ENCODE assay signal across 22 cellular contexts in genomic region chr9:135035781-135036760, GRCh38. TPM values are rescaled to one million over a fixed set of nuclear protein-coding genes. Genes with fewer than 3 reads are reported as not detected.
A peak's percentile ranks its signal among the peaks of the same experiment; 100 is the strongest.
DNase-seq lines count a peak whose midpoint lies in the region; ATAC-seq, FAIRE-seq and TF ChIP-seq lines count a peak whose summit lies in the region.
"Had no signal": no experiment of that assay in that cellular context is flagged by ENCODE, and none has a peak within 500 bp of the region (broad histone marks: within the 10 kb centered on the region; RNA-seq: fewer than 3 reads in every experiment).

No MANE protein-coding gene starts in this region.

- H4K91ac ChIP-seq in IMR-90 (ENCODE audit: insufficient read depth, low read depth, low read length): no peak overlapping the region

- H3K4me1 ChIP-seq in IMR-90 (ENCODE audit: control insufficient read depth, insufficient read depth, low read length) (no peaks in the 10 kb centered on the region), spleen (no peaks in the 10 kb centered on the region), A673 (ENCODE audit: insufficient read depth, low read length, poor library complexity, severe bottlenecking) (peaks cover 19% of the 10 kb centered on the region), vagina (no peaks in the 10 kb centered on the region)
- H3K4me1 ChIP-seq: BE2C, HAP-1 had no signal

- no peak overlapping the region for H2AK9ac ChIP-seq in IMR-90 (replicated peaks; ENCODE audit: low read depth, low read length, poor library complexity)

- 56% methylated on average over 8 of the region's 14 CpGs; no CpG with 5 or more reads in 1 of the 2 experiments for WGBS in IMR-90 (ENCODE audit: extremely low coverage in 2 of 2, insufficient read length in 1 of 2), 2 experiments
- 78 to 92% (median 85%) methylated on average over 13 to 14 of the region's 14 CpGs for WGBS in spleen, 5 donors

- no peak for TF ChIP-seq RAD21 in IMR-90 (IDR thresholded peaks at IDR 0.05; ENCODE audit: low read length)

- H3K27ac ChIP-seq in IMR-90 (ENCODE audit: insufficient read depth, low read length) (no peak overlapping the region), spleen (no peak overlapping the region), A673 (ENCODE audit: low read depth, low read length, poor library complexity, severe bottlenecking) (no peak overlapping the region), vagina (no peak overlapping the region)

- no peak overlapping the region for H3K23ac ChIP-seq in IMR-90 (ENCODE audit: low read depth, low read length)

- no peak overlapping the region for H2BK20ac ChIP-seq in IMR-90 (ENCODE audit: low read depth, low read length)

- H2BK120ac ChIP-seq in IMR-90 (ENCODE audit: low read depth, low read length): no peak overlapping the region

- TF ChIP-seq POLR2A in IMR-90 (IDR thresholded peaks at IDR 0.05; ENCODE audit: low read depth, low read length) (no peak), spleen (IDR thresholded peaks at IDR 0.05) (no peak), vagina (IDR thresholded peaks at IDR 0.05) (no peak)

- H3K36me3 ChIP-seq in IMR-90 (ENCODE audit: control insufficient read depth, insufficient read depth, low read length) (no peaks in the 10 kb centered on the region), spleen (no peaks in the 10 kb centered on the region), A673 (ENCODE audit: insufficient read depth, low read length, poor library complexity, severe bottlenecking) (no peaks in the 10 kb centered on the region), vagina (no peaks in the 10 kb centered on the region)
- H3K36me3 ChIP-seq: BE2C, HAP-1, MG63 had no signal

- no peak for ATAC-seq in IMR-90 (ENCODE audit: low read depth)

- BruUV-seq in IMR-90 (replicated peaks; lab: Mats Ljungman, UMichigan) (no TSS peak), A673 (replicated peaks; lab: Mats Ljungman, UMichigan) (no TSS peak)

- H2BK5ac ChIP-seq in IMR-90 (ENCODE audit: low read depth, low read length, poor library complexity, severe bottlenecking): no peak overlapping the region

- POLR2A ChIA-PET in IMR-90 (lab: Charles Lee; ENCODE audit: unreplicated experiment): no interaction called here
- POLR2A ChIA-PET in A673 (lab: Charles Lee; ENCODE audit: low non-redundant PET): interaction anchor here (0.6 kb wide), 1 partner anchor 164 kb away, joined by 11 read pairs; no protein-coding TSS in a partner anchor

- no peak overlapping the region for H3K4ac ChIP-seq in IMR-90 (ENCODE audit: low read depth, low read length)

- H4K20me1 ChIP-seq in IMR-90 (ENCODE audit: insufficient read depth, low read length): no peaks in the 10 kb centered on the region

- H3K4me2 ChIP-seq in IMR-90 (ENCODE audit: low read depth, low read length): no peak overlapping the region

- no peak overlapping the region for H3K18ac ChIP-seq in IMR-90 (ENCODE audit: low read depth, low read length)

- FAIRE-seq in urothelium cell line (lab: Jason Lieb, UNC): no peak
- FAIRE-seq: HTR-8/SVneo had no signal

- H3K56ac ChIP-seq in IMR-90 (ENCODE audit: extremely low read depth, insufficient read depth, low read length): no peak overlapping the region

- no peak overlapping the region for H3K9ac ChIP-seq in IMR-90 (ENCODE audit: low read depth, low read length)

- no peak overlapping the region for H4K5ac ChIP-seq in IMR-90 (ENCODE audit: low read depth, low read length)

- no peak for TF ChIP-seq CTCF in IMR-90 (conservative IDR thresholded peaks at IDR 0.05; ENCODE audit: low read depth, low read length)
- TF ChIP-seq CTCF in spleen (IDR thresholded peaks at IDR 0.05 in 8 of 11, conservative IDR thresholded peaks at IDR 0.05 in 3 of 11): no peak
- TF ChIP-seq CTCF in A673 (conservative IDR thresholded peaks at IDR 0.05; ENCODE audit: low read depth, low read length): no peak
- TF ChIP-seq CTCF in vagina (IDR thresholded peaks at IDR 0.05): no peak

- H3K14ac ChIP-seq in IMR-90 (replicated peaks; ENCODE audit: low read depth, low read length): no peak overlapping the region

- no peaks in the 10 kb centered on the region for H3K9me3 ChIP-seq in IMR-90 (ENCODE audit: control insufficient read depth, insufficient read depth, low read length)
- no peaks in the 10 kb centered on the region for H3K9me3 ChIP-seq in spleen
- H3K9me3 ChIP-seq in A673 (ENCODE audit: low read depth, low read length, poor library complexity, severe bottlenecking): no peaks in the 10 kb centered on the region
- no peaks in the 10 kb centered on the region for H3K9me3 ChIP-seq in vagina
- H3K9me3 ChIP-seq: BE2C, HAP-1, MG63 had no signal

- DNase-seq in activated CD8-positive, alpha-beta memory T cell treated with anti-CD3 and anti-CD28 coated beads, Interleukin-2, amount 50 U/mL, for 48 hours: peak; percentile 28
- no peak for DNase-seq in activated CD8-positive, alpha-beta memory T cell treated with anti-CD3 and anti-CD28 coated beads for 24 hours
- DNase-seq in IMR-90 (no peak), mesenteric fat pad (ENCODE audit: low spot score) (peak; percentile 62), spleen (peak; percentile 40), A673 (ENCODE audit: low spot score) (no peak), vagina (ENCODE audit: extremely low spot score in 2 of 2) (no peak), urothelium cell line (ENCODE audit: low spot score) (no peak)
- DNase-seq: 8988T; BE2C; CD4-positive, alpha-beta memory T cell; DMS153; GF-D8; Kasumi-1; MG63; NCI-H1048; NCI-H1436; NCI-H1930; NCI-H226; RPMI8226 had no signal

- CTCF ChIA-PET in IMR-90 (lab: Yijun Ruan, JAX) (no interaction called here), A673 (lab: Charles Lee) (no interaction called here)

- no peak overlapping the region for H4K8ac ChIP-seq in IMR-90 (ENCODE audit: low read depth in 2 of 2, low read length in 2 of 2)

- H3K9me1 ChIP-seq in IMR-90 (ENCODE audit: insufficient read depth, low read length): no peaks in the 10 kb centered on the region

- H2BK15ac ChIP-seq in IMR-90 (ENCODE audit: low read depth, low read length): no peak overlapping the region

- H3K4me3 ChIP-seq in IMR-90 (ENCODE audit: insufficient read depth, low read depth, low read length) (no peak overlapping the region), spleen (no peak overlapping the region), A673 (ENCODE audit: low read depth, low read length, poor library complexity, severe bottlenecking) (no peak overlapping the region), vagina (no peak overlapping the region)
- H3K4me3 ChIP-seq: HAP-1, MG63 had no signal

- no peak overlapping the region for H2AK5ac ChIP-seq in IMR-90 (ENCODE audit: low read depth, low read length)

- H3K79me1 ChIP-seq in IMR-90 (ENCODE audit: low read depth in 1 of 2, low read length in 2 of 2): no peaks in the 10 kb centered on the region

- dilution Hi-C loops in IMR-90 (cut with HindIII; ENCODE audit: low sequenced_read_pairs, unreplicated experiment): no loop called here

- peak overlapping the region; percentile 14 for H2AFZ ChIP-seq in IMR-90 (replicated peaks; ENCODE audit: low read length, poor library complexity)

- in situ Hi-C loops in IMR-90 (cut with MboI; ENCODE audit: low sequenced_read_pairs): no loop called here

- peaks cover 1% of the 10 kb centered on the region; the same call in 1 of the 2 replicates for H3K27me3 ChIP-seq in IMR-90 (ENCODE audit: control insufficient read depth, insufficient read depth, low read length)
- H3K27me3 ChIP-seq in spleen (replicated peaks in 1 of 7): peaks cover 0 to 44% (median 0%) of the 10 kb centered on the region in 7 donors
- no peaks in the 10 kb centered on the region for H3K27me3 ChIP-seq in A673 (replicated peaks; ENCODE audit: insufficient read depth, low read depth, low read length, poor library complexity)
- no peaks in the 10 kb centered on the region for H3K27me3 ChIP-seq in vagina
- H3K27me3 ChIP-seq: BE2C, MG63 had no signal

- intact Hi-C loops in IMR-90 (cut with micrococcal nuclease): no loop called here
- intact Hi-C loops in spleen (cut with DNase I; ENCODE audit: low total_unique reads): no loop called here
- intact Hi-C loops in A673 (cut with micrococcal nuclease; ENCODE audit: unreplicated experiment): no loop called here
- intact Hi-C loops in vagina (cut with DNase I): no loop called here

TF ChIP-seq in IMR-90, 13 proteins besides CTCF, POLR2A, EP300 and RAD21:
- TF ChIP-seq FOS (IDR thresholded peaks at IDR 0.05; ENCODE audit: low read depth, low read length) (no peak), RFX5 (IDR thresholded peaks at IDR 0.05; ENCODE audit: low read depth, low read length) (no peak), NFE2L2 (IDR thresholded peaks at IDR 0.05; ENCODE audit: low read depth, low read length) (no peak)

RNA-seq across cellular contexts. Expression of gene OLFM1, which starts 51.4 kb away (rescaled TPM):
- 0.28 and 0.36 TPM in 2 replicates for total RNA-seq in IMR-90 (2012; rRNA removed)
- polyA plus RNA-seq in IMR-90 (2012; rRNA removed): 0.23 and 0.38 TPM in 2 replicates
- 0.23 and 0.24 TPM in 2 replicates for polyA plus RNA-seq in IMR-90 (2012; cell fraction: cytosol; rRNA removed)
- polyA plus RNA-seq in IMR-90 (2012; cell fraction: nucleus; rRNA removed; ENCODE audit: low replicate concordance): 0.11 and 0.25 TPM in 2 replicates
- 22.6 TPM for total RNA-seq in mesenteric fat pad
- total RNA-seq in spleen: 100 to 1,000 TPM in 1 of 7 donors, 10 to 100 TPM in 6; 40.9 to 109 (median 47.1) TPM
- 10 to 100 TPM in 2 of 3 donors, 1 to 10 TPM in 1; 5.9 to 22.3 (median 16.8) TPM for polyA plus RNA-seq in spleen
- total RNA-seq in A673 (2021): 278 and 308 TPM in 2 replicates
- total RNA-seq in vagina: 39.0 TPM
- total RNA-seq: CD4-positive, alpha-beta memory T cell had no signal
- polyA plus RNA-seq: CD4-positive, alpha-beta memory T cell had no signal

Comparison
In these comparisons a context has a peak if more than half of its experiments do, and no peak if none do; other contexts are left out.
1. DNase-seq: peak in activated CD8-positive, alpha-beta memory T cell treated with anti-CD3 and anti-CD28 coated beads, Interleukin-2, amount 50 U/mL, for 48 hours (single experiment), mesenteric fat pad (single experiment) and spleen (single experiment); none in activated CD8-positive, alpha-beta memory T cell treated with anti-CD3 and anti-CD28 coated beads for 24 hours (single experiment), IMR-90 (single experiment), A673 (single experiment), vagina (0 of 2) and urothelium cell line (single experiment).
2. RNA of gene OLFM1, which starts 51.4 kb away (total RNA-seq): 278 to 308 TPM in A673, 40.9 to 109 TPM in spleen, 39.0 TPM in vagina (single experiment) and 22.6 TPM in mesenteric fat pad (single experiment); 0.28 to 0.36 TPM in IMR-90; every median in the first group is over 10 times any median in the second.